16 cellular contexts compared by ENCODE assay signal in the genomic region with DNA sequence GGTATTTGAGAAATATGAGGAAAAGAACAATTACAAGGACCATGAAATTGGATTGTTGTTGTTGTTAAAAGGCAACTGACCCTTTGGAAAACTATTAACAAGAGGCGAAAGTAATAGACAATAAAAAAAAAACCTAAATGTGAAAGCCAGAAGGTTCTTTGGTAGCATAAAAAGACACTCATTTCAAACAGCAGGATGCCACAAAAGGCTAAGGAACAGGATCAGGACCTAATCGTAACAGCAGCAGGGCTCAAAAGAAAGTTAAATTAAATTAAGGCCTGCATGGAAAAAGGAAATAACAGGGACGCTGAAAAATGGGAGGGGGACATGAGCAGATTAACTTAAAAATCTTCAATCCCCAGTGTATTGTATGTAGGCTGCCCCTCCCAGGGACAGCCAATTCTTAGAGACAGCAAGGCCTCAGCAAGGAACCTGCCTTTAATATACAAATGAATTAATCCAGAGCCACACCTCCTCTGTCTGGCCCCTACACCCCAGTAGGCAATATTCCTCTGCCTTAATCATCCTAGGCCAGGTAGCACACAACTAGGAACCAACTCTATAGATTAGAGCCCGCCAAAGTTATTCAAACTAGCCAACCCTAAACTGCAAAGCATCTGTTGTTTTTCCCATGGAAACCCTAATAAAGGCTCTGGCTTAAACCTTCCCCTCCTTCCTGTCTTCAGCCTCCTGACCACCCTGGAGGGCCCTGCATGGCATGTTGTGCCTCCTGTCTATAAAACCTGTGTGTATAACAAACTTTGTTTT.
"Had no signal": no experiment of that assay in that cellular context is flagged by ENCODE, and none has a peak within 500 bp of the region (broad histone marks: within the 10 kb centered on the region; RNA-seq: fewer than 3 reads in every experiment).

No MANE protein-coding gene starts in this region.

- H3K27me3 Mint-ChIP-seq: activated CD8-positive, alpha-beta memory T cell treated with anti-CD3 and anti-CD28 coated beads, Interleukin-2, amount 10 ng/mL, durations not matched to agents 7 days and 5 days; activated T-cell treated with anti-CD3 and anti-CD28 coated beads, Interleukin-2, amount 50 U/mL, for 24 hours had no signal

- H3K9me3 ChIP-seq: pancreas had no signal

- H3K9me3 Mint-ChIP-seq: activated T-cell treated with anti-CD3 and anti-CD28 coated beads, Interleukin-2, amount 50 U/mL, for 24 hours had no signal

- H3K27ac ChIP-seq: breast epithelium, esophagus squamous epithelium, pancreas, tibial artery had no signal

- H3K4me3 ChIP-seq: breast epithelium, esophagus squamous epithelium, heart left ventricle, pancreas, tibial artery had no signal

- H3K36me3 ChIP-seq: breast epithelium, pancreas had no signal

- DNase-seq: activated CD4-positive, alpha-beta T cell treated with anti-CD3 and anti-CD28 coated beads, Interleukin-2, amount 50 U/mL, for 48 hours; activated CD8-positive, alpha-beta memory T cell treated with anti-CD3 and anti-CD28 coated beads, Interleukin-2, amount 10 ng/mL, durations not matched to agents 7 days and 5 days; activated gamma-delta T cell treated with Interleukin-2 at 50 U/mL for 16 hours; activated T-cell treated with anti-CD3 and anti-CD28 coated beads, Interleukin-2, amount 50 U/mL, for 24 hours; aorta; esophagus squamous epithelium; foreskin fibroblast; heart left ventricle; left ventricle myocardium superior; pancreas; retina; stimulated activated CD4-positive, alpha-beta T cell treated with anti-CD3 and anti-CD28 coated beads, Interleukin-15, amount 100 ng/mL, for 24 hours; stimulated activated CD4-positive, alpha-beta T cell treated with anti-CD3 and anti-CD28 coated beads, Interleukin-4, amount 100 ng/mL, for 4 hours; tibial artery had no signal

- H3K27ac Mint-ChIP-seq: activated CD8-positive, alpha-beta memory T cell treated with anti-CD3 and anti-CD28 coated beads, Interleukin-2, amount 10 ng/mL, durations not matched to agents 7 days and 5 days; activated T-cell treated with anti-CD3 and anti-CD28 coated beads, Interleukin-2, amount 50 U/mL, for 24 hours had no signal

- H3K4me3 Mint-ChIP-seq: activated CD8-positive, alpha-beta memory T cell treated with anti-CD3 and anti-CD28 coated beads, Interleukin-2, amount 10 ng/mL, durations not matched to agents 7 days and 5 days; activated T-cell treated with anti-CD3 and anti-CD28 coated beads, Interleukin-2, amount 50 U/mL, for 24 hours had no signal

- H3K27me3 ChIP-seq: breast epithelium, esophagus squamous epithelium, heart left ventricle, pancreas, tibial artery had no signal

- ATAC-seq: activated CD4-positive, CD25-positive, alpha-beta regulatory T cell treated with anti-CD3 and anti-CD28 coated beads, Interleukin-2, amount 50 U/mL, for 24 hours; activated CD8-positive, alpha-beta memory T cell treated with anti-CD3 and anti-CD28 coated beads, Interleukin-2, amount 10 ng/mL, durations not matched to agents 7 days and 5 days; heart left ventricle; left ventricle myocardium superior had no signal
